Comparison of ENCODE assay signal across 11 cellular contexts in genomic region chr6:138803914-138804313, GRCh38. TPM values are rescaled to one million over a fixed set of nuclear protein-coding genes. Genes with fewer than 3 reads are reported as not detected.
"Had no signal": no experiment of that assay in that cellular context is flagged by ENCODE, and none has a peak within 500 bp of the region (broad histone marks: within the 10 kb centered on the region; RNA-seq: fewer than 3 reads in every experiment).

No MANE protein-coding gene starts in this region.

- H3K9me3 ChIP-seq: colonic mucosa, thyroid gland, uterus had no signal

- H3K27ac ChIP-seq: colonic mucosa, thyroid gland, uterus had no signal

- DNase-seq: activated CD4-positive, alpha-beta T cell treated with anti-CD3 and anti-CD28 coated beads for 4 hours; activated naive CD4-positive, alpha-beta T cell; activated naive CD8-positive, alpha-beta T cell treated with anti-CD3 and anti-CD28 coated beads, Interleukin-2, amount 50 U/mL, for 24 hours; caudate nucleus; colonic mucosa; left cardiac atrium; small intestine; thyroid gland; uterus had no signal

- H3K4me3 ChIP-seq: colonic mucosa, thyroid gland, uterus had no signal

- ATAC-seq: activated naive CD8-positive, alpha-beta T cell treated with anti-CD3 and anti-CD28 coated beads, Interleukin-2, amount 50 U/mL, for 24 hours; stimulated activated effector memory CD8-positive, alpha-beta T cell treated with anti-CD3 and anti-CD28 coated beads, Interleukin-12 subunit alpha, Interleukin-12 subunit beta, amount 100 ng/mL, for 72 hours had no signal

- H3K36me3 ChIP-seq: colonic mucosa, thyroid gland, uterus had no signal

- H3K4me1 ChIP-seq: colonic mucosa, thyroid gland, uterus had no signal

- H3K27me3 ChIP-seq: colonic mucosa, thyroid gland, uterus had no signal

RNA-seq across cellular contexts. Expression of gene ECT2L, which starts 8.0 kb away (rescaled TPM):
- polyA plus RNA-seq: fibroblast of lung, small intestine had no signal
